ENCODE assay signal across 3 cellular contexts in the genomic region with DNA sequence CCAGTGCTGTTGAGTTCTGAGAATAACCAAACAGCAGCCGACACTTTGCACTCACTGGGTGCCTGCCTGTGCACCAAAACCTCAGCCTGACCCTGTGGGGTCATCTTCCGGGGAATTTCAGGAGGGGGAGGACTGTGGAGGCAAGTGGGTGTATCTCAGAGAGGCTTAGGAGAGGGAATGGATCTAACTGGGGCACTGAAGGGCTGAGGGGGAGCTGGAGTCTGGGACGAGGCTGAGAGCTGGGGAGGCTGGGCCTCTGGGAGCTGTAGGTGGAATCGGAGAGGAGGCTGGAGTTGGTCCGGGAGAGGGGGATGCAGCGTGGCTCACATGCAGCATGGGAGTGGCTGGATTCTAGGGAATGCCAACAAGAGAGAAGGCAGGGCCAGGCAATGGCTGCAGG.
TF ChIP-seq lines count a peak whose summit lies in the region.

No MANE protein-coding gene starts in this region.

TF ChIP-seq in HepG2, 621 proteins besides CTCF, POLR2A, EP300 and RAD21:
- TF ChIP-seq MTA1 (CRISPR knock-in tag; IDR thresholded peaks at IDR 0.05; ENCODE audit: borderline replicate concordance), result 0 out of 2 replicates have a peak, but pooled peaks have one; percentile 36
- TF ChIP-seq, protein P1, sequence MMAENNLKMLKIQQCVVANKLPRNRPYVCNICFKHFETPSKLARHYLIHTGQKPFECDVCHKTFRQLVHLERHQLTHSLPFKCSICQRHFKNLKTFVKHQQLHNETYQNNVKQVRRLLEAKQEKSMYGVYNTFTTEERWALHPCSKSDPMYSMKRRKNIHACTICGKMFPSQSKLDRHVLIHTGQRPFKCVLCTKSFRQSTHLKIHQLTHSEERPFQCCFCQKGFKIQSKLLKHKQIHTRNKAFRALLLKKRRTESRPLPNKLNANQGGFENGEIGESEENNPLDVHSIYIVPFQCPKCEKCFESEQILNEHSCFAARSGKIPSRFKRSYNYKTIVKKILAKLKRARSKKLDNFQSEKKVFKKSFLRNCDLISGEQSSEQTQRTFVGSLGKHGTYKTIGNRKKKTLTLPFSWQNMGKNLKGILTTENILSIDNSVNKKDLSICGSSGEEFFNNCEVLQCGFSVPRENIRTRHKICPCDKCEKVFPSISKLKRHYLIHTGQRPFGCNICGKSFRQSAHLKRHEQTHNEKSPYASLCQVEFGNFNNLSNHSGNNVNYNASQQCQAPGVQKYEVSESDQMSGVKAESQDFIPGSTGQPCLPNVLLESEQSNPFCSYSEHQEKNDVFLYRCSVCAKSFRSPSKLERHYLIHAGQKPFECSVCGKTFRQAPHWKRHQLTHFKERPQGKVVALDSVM (CRISPR knock-in tag; IDR thresholded peaks at IDR 0.05), result peak; percentile 30; the same call in 1 of the 2 replicates
- TF ChIP-seq, protein P2, sequence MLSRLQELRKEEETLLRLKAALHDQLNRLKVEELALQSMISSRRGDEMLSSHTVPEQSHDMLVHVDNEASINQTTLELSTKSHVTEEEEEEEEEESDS (CRISPR knock-in tag; IDR thresholded peaks at IDR 0.05; ENCODE audit: borderline replicate concordance), result no peak

TF ChIP-seq in HEK293, 187 proteins besides CTCF, POLR2A, EP300 and RAD21:
- TF ChIP-seq ZFHX2 (tag by site-specific recombination; conservative IDR thresholded peaks at IDR 0.05), result peak; percentile 55
- no peak for TF ChIP-seq ZIC2 (tag by site-specific recombination; IDR thresholded peaks at IDR 0.05)
- TF ChIP-seq GLIS2 (tag by site-specific recombination; IDR thresholded peaks at IDR 0.05), result no peak
- TF ChIP-seq, protein P3, sequence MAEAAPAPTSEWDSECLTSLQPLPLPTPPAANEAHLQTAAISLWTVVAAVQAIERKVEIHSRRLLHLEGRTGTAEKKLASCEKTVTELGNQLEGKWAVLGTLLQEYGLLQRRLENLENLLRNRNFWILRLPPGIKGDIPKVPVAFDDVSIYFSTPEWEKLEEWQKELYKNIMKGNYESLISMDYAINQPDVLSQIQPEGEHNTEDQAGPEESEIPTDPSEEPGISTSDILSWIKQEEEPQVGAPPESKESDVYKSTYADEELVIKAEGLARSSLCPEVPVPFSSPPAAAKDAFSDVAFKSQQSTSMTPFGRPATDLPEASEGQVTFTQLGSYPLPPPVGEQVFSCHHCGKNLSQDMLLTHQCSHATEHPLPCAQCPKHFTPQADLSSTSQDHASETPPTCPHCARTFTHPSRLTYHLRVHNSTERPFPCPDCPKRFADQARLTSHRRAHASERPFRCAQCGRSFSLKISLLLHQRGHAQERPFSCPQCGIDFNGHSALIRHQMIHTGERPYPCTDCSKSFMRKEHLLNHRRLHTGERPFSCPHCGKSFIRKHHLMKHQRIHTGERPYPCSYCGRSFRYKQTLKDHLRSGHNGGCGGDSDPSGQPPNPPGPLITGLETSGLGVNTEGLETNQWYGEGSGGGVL (tag by site-specific recombination; IDR thresholded peaks at IDR 0.05), result no peak
- TF ChIP-seq ZNF214 (tag by site-specific recombination; IDR thresholded peaks at IDR 0.05; ENCODE audit: borderline replicate concordance), result no peak
- no peak for TF ChIP-seq KLF8 (tag by site-specific recombination; IDR thresholded peaks at IDR 0.05)
- peak; percentile 71 for TF ChIP-seq EGR2 (tag by site-specific recombination; IDR thresholded peaks at IDR 0.05; ENCODE audit: low read depth)
- no peak for TF ChIP-seq ZNF777 (tag by site-specific recombination; IDR thresholded peaks at IDR 0.05; ENCODE audit: borderline replicate concordance)

TF ChIP-seq in H1, 55 proteins besides CTCF, POLR2A, EP300 and RAD21:
- no peak for TF ChIP-seq RBBP5 (IDR thresholded peaks at IDR 0.05; ENCODE audit: borderline replicate concordance, low read depth, low read length)
- no peak for TF ChIP-seq CEBPB (IDR thresholded peaks at IDR 0.05; ENCODE audit: low read depth, low read length)
- TF ChIP-seq, protein P4, sequence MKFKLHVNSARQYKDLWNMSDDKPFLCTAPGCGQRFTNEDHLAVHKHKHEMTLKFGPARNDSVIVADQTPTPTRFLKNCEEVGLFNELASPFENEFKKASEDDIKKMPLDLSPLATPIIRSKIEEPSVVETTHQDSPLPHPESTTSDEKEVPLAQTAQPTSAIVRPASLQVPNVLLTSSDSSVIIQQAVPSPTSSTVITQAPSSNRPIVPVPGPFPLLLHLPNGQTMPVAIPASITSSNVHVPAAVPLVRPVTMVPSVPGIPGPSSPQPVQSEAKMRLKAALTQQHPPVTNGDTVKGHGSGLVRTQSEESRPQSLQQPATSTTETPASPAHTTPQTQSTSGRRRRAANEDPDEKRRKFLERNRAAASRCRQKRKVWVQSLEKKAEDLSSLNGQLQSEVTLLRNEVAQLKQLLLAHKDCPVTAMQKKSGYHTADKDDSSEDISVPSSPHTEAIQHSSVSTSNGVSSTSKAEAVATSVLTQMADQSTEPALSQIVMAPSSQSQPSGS (IDR thresholded peaks at IDR 0.05; ENCODE audit: low read length), result no peak
- no peak for TF ChIP-seq SUZ12 (IDR thresholded peaks at IDR 0.05; ENCODE audit: low read length)
